In the genomic region with DNA sequence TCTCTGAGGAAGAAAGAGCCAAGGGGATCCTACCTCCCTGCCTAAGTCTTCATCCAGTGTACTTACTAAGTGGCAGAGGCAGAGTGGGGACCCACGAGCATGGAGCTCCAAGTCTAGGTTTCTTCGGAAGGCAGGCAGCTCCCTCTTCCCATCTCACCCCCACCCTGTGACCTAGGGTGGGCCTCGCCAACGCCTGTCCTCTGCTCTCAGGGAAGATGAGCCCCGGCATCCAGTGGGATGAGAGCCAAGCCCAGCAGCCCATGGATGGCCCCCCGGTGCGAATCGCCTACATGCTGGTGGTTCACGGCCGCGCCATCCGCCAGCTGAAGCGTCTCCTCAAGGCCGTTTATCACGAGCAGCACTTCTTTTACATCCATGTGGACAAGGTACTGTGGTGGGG, we compare ENCODE assay signal across 16 cellular contexts. TPM values are rescaled to one million over a fixed set of nuclear protein-coding genes. Genes with fewer than 3 reads are reported as not detected.
A peak's percentile ranks its signal among the peaks of the same experiment; 100 is the strongest.
DNase-seq lines count a peak whose midpoint lies in the region; ATAC-seq and TF ChIP-seq lines count a peak whose summit lies in the region.
"Had no signal": no experiment of that assay in that cellular context is flagged by ENCODE, and none has a peak within 500 bp of the region (broad histone marks: within the 10 kb centered on the region; RNA-seq: fewer than 3 reads in every experiment).

No MANE protein-coding gene starts in this region.

- no peak overlapping the region for H2AFZ ChIP-seq in SK-N-SH (ENCODE audit: low read depth)
- H2AFZ ChIP-seq in mammary epithelial cell (ENCODE audit: low read depth, low read length): no peak overlapping the region

- intact Hi-C loops in mammary epithelial cell (cut with micrococcal nuclease): no loop called here
- intact Hi-C loops in breast epithelium (cut with DNase I; ENCODE audit: low total_unique reads): no loop called here
- intact Hi-C loops in posterior vena cava (cut with DNase I): no loop called here

- TSS peak; percentile 11 for BruUV-seq in mammary epithelial cell (replicated peaks; lab: Mats Ljungman, UMichigan)

- no peak for TF ChIP-seq POLR2A in breast epithelium (IDR thresholded peaks at IDR 0.05)

- H3K36me3 ChIP-seq in SK-N-SH (replicated peaks in 1 of 2; ENCODE audit: control insufficient read depth in 1 of 2, insufficient read depth in 2 of 2, low read length in 1 of 2) (peaks cover 43 to 53% of the 10 kb centered on the region in 2 experiments), mammary epithelial cell (ENCODE audit: insufficient read depth, low read length) (peaks cover 17% of the 10 kb centered on the region), breast epithelium (peaks cover 5% of the 10 kb centered on the region)

- no peaks in the 10 kb centered on the region for H3K9me2 ChIP-seq in SK-N-SH

- H3K27ac ChIP-seq in SK-N-SH (ENCODE audit: low read depth in 2 of 2, low read length in 1 of 2) (no peak overlapping the region), mammary epithelial cell (ENCODE audit: insufficient read depth, low read depth, low read length) (no peak overlapping the region), breast epithelium (no peak overlapping the region)
- H3K27ac ChIP-seq: 22Rv1 had no signal

- H3K9me3 ChIP-seq in SK-N-SH (no peaks in the 10 kb centered on the region), mammary epithelial cell (replicated peaks; ENCODE audit: insufficient read depth, low read length) (no peaks in the 10 kb centered on the region), breast epithelium (no peaks in the 10 kb centered on the region)

- no peak for TF ChIP-seq CTCF in SK-N-SH (IDR thresholded peaks at IDR 0.05)
- TF ChIP-seq CTCF in mammary epithelial cell (conservative IDR thresholded peaks at IDR 0.05 in 1 of 2, IDR thresholded peaks at IDR 0.05 in 1 of 2; ENCODE audit: extremely low read depth in 1 of 2, insufficient read depth in 1 of 2, low read depth in 1 of 2, low read length in 2 of 2): no peak
- TF ChIP-seq CTCF in breast epithelium (IDR thresholded peaks at IDR 0.05): no peak

- H3K79me2 ChIP-seq in SK-N-SH (ENCODE audit: insufficient read depth) (peaks cover 30% of the 10 kb centered on the region), mammary epithelial cell (ENCODE audit: insufficient read depth, low read length) (peaks cover 28% of the 10 kb centered on the region)

- no peak for TF ChIP-seq EP300 in SK-N-SH (IDR thresholded peaks at IDR 0.05; ENCODE audit: borderline replicate concordance in 1 of 2, low read depth in 1 of 2, low read length in 1 of 2)

- H3K4me1 ChIP-seq in SK-N-SH (ENCODE audit: control insufficient read depth in 1 of 2, insufficient read depth in 2 of 2, low read depth in 1 of 2, low read length in 1 of 2) (peaks cover 0 to 9% of the 10 kb centered on the region in 2 experiments; a peak in 1 of 4 replicates), mammary epithelial cell (ENCODE audit: insufficient read depth, low read length) (peaks cover 1% of the 10 kb centered on the region), breast epithelium (no peaks in the 10 kb centered on the region)

- no peak overlapping the region for H3K4me2 ChIP-seq in SK-N-SH
- H3K4me2 ChIP-seq in mammary epithelial cell (ENCODE audit: insufficient read depth, low read depth, low read length): no peak overlapping the region

- 96% methylated on average over 15 of the region's 15 CpGs for WGBS in SK-N-SH (ENCODE audit: low lambda C conversion rate)
- 82% methylated on average over 12 of the region's 15 CpGs for WGBS in mammary epithelial cell (ENCODE audit: low coverage, missing lambda C conversion rate)

- POLR2A ChIA-PET in SK-N-SH (lab: Yijun Ruan, JAX): interaction anchor here (1.1 kb wide), 1 partner anchor 8 kb away, joined by 5 read pairs; the partner anchor contains the start of gene XYLT2

- DNase-seq in SK-N-SH: no peak
- no peak for DNase-seq in mammary epithelial cell
- DNase-seq in breast epithelium (ENCODE audit: low spot score in 2 of 2): no peak
- DNase-seq in posterior vena cava (ENCODE audit: low spot score): peak; percentile 76
- DNase-seq in NCI-H226: no peak
- DNase-seq in T-helper 9 cell: no peak
- no peak for DNase-seq in activated CD4-positive, CD25-positive, alpha-beta regulatory T cell (lab: John Stamatoyannopoulos, UW)
- DNase-seq: COR-L47, HFFc6, NCI-H1417 treated with DMSO at 0.1 percent for 48 hours, NCI-H187 treated with DMSO at 0.1 percent for 48 hours, NCI-H2227 treated with DMSO at 0.1 percent for 48 hours, NCI-H524 treated with DMSO at 0.1 percent for 48 hours, SHP77 treated with DMSO at 0.1 percent for 48 hours had no signal

- no peaks in the 10 kb centered on the region for H3K27me3 ChIP-seq in SK-N-SH (ENCODE audit: insufficient read depth)
- no peaks in the 10 kb centered on the region for H3K27me3 ChIP-seq in mammary epithelial cell (ENCODE audit: insufficient read depth, low read length)
- no peaks in the 10 kb centered on the region for H3K27me3 ChIP-seq in breast epithelium

- no peak for TF ChIP-seq RAD21 in SK-N-SH (IDR thresholded peaks at IDR 0.05; ENCODE audit: low read length)

- dilution Hi-C loops in mammary epithelial cell (cut with HindIII; ENCODE audit: low sequenced_read_pairs): no loop called here

- H4K20me1 ChIP-seq in SK-N-SH (ENCODE audit: insufficient read depth): peaks cover 16% of the 10 kb centered on the region; the same call in 1 of the 2 replicates
- H4K20me1 ChIP-seq in mammary epithelial cell (ENCODE audit: insufficient read depth, low read length): no peaks in the 10 kb centered on the region

- in situ Hi-C loops in mammary epithelial cell (cut with MboI; ENCODE audit: low sequenced_read_pairs in 2 of 2): no loop called here

- H3F3A ChIP-seq in SK-N-SH (replicated peaks; ENCODE audit: insufficient read depth): no peaks in the 10 kb centered on the region

- CTCF ChIA-PET in SK-N-SH (lab: Yijun Ruan, JAX) (interaction anchor here (0.6 to 1.4 kb wide), 2 partner anchors 8 to 14 kb away, joined by 3 to 4 read pairs; no protein-coding TSS in a partner anchor), mammary epithelial cell (lab: Charles Lee; ENCODE audit: low non-redundant PET) (no interaction called here)

- H3K9ac ChIP-seq in SK-N-SH (no peak overlapping the region), mammary epithelial cell (ENCODE audit: insufficient read depth, low read length) (no peak overlapping the region)

- H3K4me3 ChIP-seq in SK-N-SH (ENCODE audit: low read depth in 2 of 2, low read length in 1 of 2): no peak overlapping the region
- no peak overlapping the region for H3K4me3 ChIP-seq in mammary epithelial cell (replicated peaks in 1 of 3; ENCODE audit: insufficient read depth in 1 of 3, low read depth in 2 of 3, low read length in 3 of 3)
- H3K4me3 ChIP-seq in breast epithelium: no peak overlapping the region

- no peak for ATAC-seq in SK-N-SH treated with all-trans-retinoic acid at 6 μM for 48 hours

TF ChIP-seq in SK-N-SH, 30 proteins besides CTCF, POLR2A, EP300 and RAD21:
- TF ChIP-seq RXRA (IDR thresholded peaks at IDR 0.05; ENCODE audit: borderline replicate concordance, low read depth) (no peak), POLR2AphosphoS5 (IDR thresholded peaks at IDR 0.05; ENCODE audit: low read depth, low read length) (0 out of 2 replicates have a peak, but pooled peaks have one; percentile 9), NFIC (IDR thresholded peaks at IDR 0.05; ENCODE audit: borderline replicate concordance) (no peak)

TF ChIP-seq in SK-N-SH treated with all-trans-retinoic acid at 6 μM for 48 hours, 23 proteins besides CTCF, POLR2A, EP300 and RAD21 (continues in another document):
- no peak for TF ChIP-seq TOX (CRISPR knock-in tag; IDR thresholded peaks at IDR 0.05; ENCODE audit: borderline replicate concordance)
- no peak for TF ChIP-seq CSRNP3 (CRISPR knock-in tag; IDR thresholded peaks at IDR 0.05)
- no peak for TF ChIP-seq ZFP3 (CRISPR knock-in tag; IDR thresholded peaks at IDR 0.05)

RNA-seq across cellular contexts. Expression of gene XYLT2, which starts 8.3 kb away (rescaled TPM):
- 26.5 and 28.4 TPM in 2 replicates for polyA plus RNA-seq in SK-N-SH (2012; rRNA removed)
- 8.5 and 14.2 TPM in 2 replicates for polyA plus RNA-seq in SK-N-SH (2012; cell fraction: cytosol; rRNA removed)
- 52.8 and 55.8 TPM in 2 replicates for polyA plus RNA-seq in SK-N-SH (2012; cell fraction: nucleus; rRNA removed)
- 10 to 100 TPM; 46.3 to 78.3 TPM for total RNA-seq in mammary epithelial cell
- polyA plus RNA-seq in mammary epithelial cell: 26.3 TPM
- polyA minus RNA-seq in mammary epithelial cell: 40.8 TPM
- total RNA-seq in breast epithelium: 10 to 100 TPM; 13.6 to 27.5 (median 24.4) TPM
- total RNA-seq in posterior vena cava: 10 to 100 TPM; 18.1 to 21.9 TPM

RNA-seq across cellular contexts. Expression of gene MRPL27, which starts 18.8 kb away (rescaled TPM):
- polyA plus RNA-seq in SK-N-SH (2012; rRNA removed): 266 and 337 TPM in 2 replicates
- polyA plus RNA-seq in SK-N-SH (2012; cell fraction: cytosol; rRNA removed): 259 and 311 TPM in 2 replicates
- 195 and 246 TPM in 2 replicates for polyA plus RNA-seq in SK-N-SH (2012; cell fraction: nucleus; rRNA removed)
- 10 to 100 TPM; 43.5 to 73.5 TPM for total RNA-seq in mammary epithelial cell
- 184 TPM for polyA plus RNA-seq in mammary epithelial cell
- polyA minus RNA-seq in mammary epithelial cell: 106 TPM
- 10 to 100 TPM; 46.0 to 64.9 (median 49.1) TPM for total RNA-seq in breast epithelium
- 10 to 100 TPM; 38.2 to 40.1 TPM for total RNA-seq in posterior vena cava

RNA-seq across cellular contexts. Expression of gene EME1, which starts 18.8 kb away (rescaled TPM):
- 16.9 and 21.5 TPM in 2 replicates for polyA plus RNA-seq in SK-N-SH (2012; rRNA removed)
- polyA plus RNA-seq in SK-N-SH (2012; cell fraction: cytosol; rRNA removed): 7.3 and 9.0 TPM in 2 replicates
- polyA plus RNA-seq in SK-N-SH (2012; cell fraction: nucleus; rRNA removed): 72.2 and 106 TPM in 2 replicates
- 1 to 10 TPM in 1 of 2 donors, under 1 TPM in 1; 0.17 to 8.0 TPM for total RNA-seq in mammary epithelial cell
- polyA plus RNA-seq in mammary epithelial cell: 9.2 TPM
- polyA minus RNA-seq in mammary epithelial cell: 1.9 TPM
- total RNA-seq in breast epithelium: 1 to 10 TPM in 1 of 3 donors, under 1 TPM in 2; 0.29 to 2.0 (median 0.64) TPM
- total RNA-seq in posterior vena cava: 1 to 10 TPM in 1 of 2 donors, under 1 TPM in 1; 0.62 to 1.4 TPM

RNA-seq across cellular contexts. Expression of gene LRRC59, which starts 43.1 kb away (rescaled TPM):
- polyA plus RNA-seq in SK-N-SH (2012; rRNA removed): 122 and 137 TPM in 2 replicates
- polyA plus RNA-seq in SK-N-SH (2012; cell fraction: cytosol; rRNA removed): 127 and 134 TPM in 2 replicates
- polyA plus RNA-seq in SK-N-SH (2012; cell fraction: nucleus; rRNA removed): 62.7 and 94.9 TPM in 2 replicates
- total RNA-seq in mammary epithelial cell: 100 to 1,000 TPM; 118 to 190 TPM
- polyA plus RNA-seq in mammary epithelial cell: 141 TPM
- polyA minus RNA-seq in mammary epithelial cell: 202 TPM
- total RNA-seq in breast epithelium: 10 to 100 TPM; 42.1 to 72.8 (median 54.0) TPM
- 10 to 100 TPM; 66.1 to 93.6 TPM for total RNA-seq in posterior vena cava
